In the genomic region with DNA sequence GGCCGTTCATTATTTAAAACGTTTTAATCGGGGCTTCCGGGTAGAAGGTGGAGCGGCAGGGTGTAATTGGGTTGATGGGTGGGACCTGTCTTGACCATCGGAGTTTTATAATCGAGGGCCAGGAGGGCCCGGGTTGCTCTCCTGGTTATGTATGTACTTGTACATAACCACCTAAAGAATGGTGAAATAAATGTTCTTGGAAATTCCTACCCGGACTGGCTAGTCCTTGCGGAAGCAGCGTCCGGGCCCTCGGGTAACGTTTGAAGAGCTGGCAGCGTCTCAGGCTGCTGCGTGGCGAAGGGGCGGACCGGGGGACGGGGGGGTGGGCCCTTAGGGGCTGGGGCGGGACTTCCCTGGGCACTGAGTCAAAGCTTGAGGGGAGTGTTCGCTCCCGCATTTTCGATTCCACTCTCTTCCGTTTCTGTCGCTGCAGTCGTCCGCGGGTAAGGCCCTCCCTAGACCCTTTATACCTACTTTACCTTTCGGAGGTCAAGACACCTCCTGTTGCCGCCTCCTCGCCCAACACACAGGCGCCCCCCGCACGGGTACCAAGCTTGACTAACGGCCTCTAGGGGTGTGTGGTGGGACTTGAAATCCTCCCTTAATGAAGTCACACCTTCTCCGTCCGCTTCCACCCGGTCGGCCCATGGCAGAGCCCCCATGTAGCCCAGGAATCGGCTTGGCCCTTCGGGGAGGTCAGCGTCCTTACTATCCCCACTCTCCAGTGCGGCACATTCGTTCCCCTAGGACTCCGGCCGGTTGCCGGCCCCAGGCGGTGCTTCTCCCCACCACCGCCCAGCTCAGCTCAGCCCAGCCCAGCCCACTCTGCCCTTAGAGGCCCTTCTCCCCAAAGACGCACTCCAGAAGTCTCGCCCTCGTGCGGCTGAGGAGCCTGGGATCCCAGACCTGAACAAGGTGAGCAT, we compare ENCODE assay signal across 8 cellular contexts. TPM values are rescaled to one million over a fixed set of nuclear protein-coding genes. Genes with fewer than 3 reads are reported as not detected.
DNase-seq lines count a peak whose midpoint lies in the region; ATAC-seq, FAIRE-seq and TF ChIP-seq lines count a peak whose summit lies in the region.

A gene with protein sequence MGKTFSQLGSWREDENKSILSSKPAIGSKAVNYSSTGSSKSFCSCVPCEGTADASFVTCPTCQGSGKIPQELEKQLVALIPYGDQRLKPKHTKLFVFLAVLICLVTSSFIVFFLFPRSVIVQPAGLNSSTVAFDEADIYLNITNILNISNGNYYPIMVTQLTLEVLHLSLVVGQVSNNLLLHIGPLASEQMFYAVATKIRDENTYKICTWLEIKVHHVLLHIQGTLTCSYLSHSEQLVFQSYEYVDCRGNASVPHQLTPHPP (plus strand): TSS at position 396 of the 923 bp plus-strand sequence. CDS start 1,167 bp downstream, outside the sequence.

- no peaks in the 10 kb centered on the region for H3K27me3 ChIP-seq in mucosa of stomach (ENCODE audit: control insufficient read depth, insufficient read depth, low read length)

- peaks cover 23% of the 10 kb centered on the region for H3K4me1 ChIP-seq in mucosa of stomach (ENCODE audit: control insufficient read depth, insufficient read depth, low read length)

- peaks cover 20% of the 10 kb centered on the region for H3K36me3 ChIP-seq in mucosa of stomach (ENCODE audit: control insufficient read depth, insufficient read depth, low read length)

- H3K9ac ChIP-seq in mucosa of stomach (ENCODE audit: low read length): peak within 1 kb of the TSS; percentile 84

- peak; percentile 67 for FAIRE-seq in GM12892 (lab: Jason Lieb, UNC)

- peak within 1 kb of the TSS; percentile 51 for H3K4me3 ChIP-seq in mucosa of stomach (ENCODE audit: low read length)

- peak; percentile 85 for DNase-seq in GM12892 (ENCODE audit: insufficient read length)
- DNase-seq in NCI-H748 treated with DMSO at 0.1 percent for 48 hours (lab: John Stamatoyannopoulos, UW): peak; percentile 53
- peak; percentile 60 for DNase-seq in activated T-cell treated with anti-CD3 and anti-CD28 coated beads for 24 hours (ENCODE audit: low read depth)
- peak; percentile 81 to 87 for DNase-seq in erythroblast (lab: John Stamatoyannopoulos, UW)
- DNase-seq in stimulated activated CD8-positive, alpha-beta memory T cell treated with anti-CD3 and anti-CD28 coated beads, Interleukin-7, amount 100 ng/mL, for 1 hour (ENCODE audit: low read depth in 2 of 2): peak; percentile 42 to 48
- DNase-seq in cortex of kidney (lab: John Stamatoyannopoulos, UW): no peak

- peak; percentile 64 for ATAC-seq in HG02763 (IDR thresholded peaks at IDR 0.05; ENCODE audit: unreplicated experiment)

- H3K9me3 ChIP-seq in mucosa of stomach (ENCODE audit: control insufficient read depth, low read length): no peaks in the 10 kb centered on the region

- TF ChIP-seq POLR2A in GM12892 (IDR thresholded peaks at IDR 0.05; ENCODE audit: low read depth, low read length) (peak; percentile 73), erythroblast (IDR thresholded peaks at IDR 0.05; ENCODE audit: low read length) (peak; percentile 65)

RNA-seq across cellular contexts. Expression of the gene that starts here (rescaled TPM):
- polyA plus RNA-seq in GM12892 (2012; ENCODE audit: missing spikeins): 8.1 TPM
